ENCODE assay signal across 26 cellular contexts in the genomic region with DNA sequence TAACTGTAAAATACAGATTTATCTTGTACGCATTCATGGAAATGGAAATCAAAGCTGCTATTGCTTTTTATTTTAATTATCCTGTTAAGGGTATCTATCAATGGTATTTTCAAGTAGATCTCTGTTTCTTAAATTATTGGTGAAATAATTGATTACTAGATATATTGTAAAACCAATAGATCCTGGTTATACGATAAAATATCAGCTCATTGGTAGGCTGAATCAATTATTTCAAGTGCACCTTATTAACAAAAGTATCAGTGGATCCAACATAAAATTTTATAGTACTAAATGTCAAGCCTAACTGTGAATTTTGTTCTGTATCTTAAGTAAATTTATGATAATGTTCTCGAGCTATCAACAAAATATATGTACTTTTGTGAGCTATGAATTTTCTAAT.
"Had no signal": no experiment of that assay in that cellular context is flagged by ENCODE, and none has a peak within 500 bp of the region (broad histone marks: within the 10 kb centered on the region; RNA-seq: fewer than 3 reads in every experiment).

No MANE protein-coding gene starts in this region.

- H3K36me3 ChIP-seq: colonic mucosa, gastrocnemius medialis had no signal

- H3K4me1 Mint-ChIP-seq: endodermal cell, memory B cell had no signal

- H3K27ac Mint-ChIP-seq: dendritic cell treated with granulocyte-macrophage colony-stimulating factor and Interleukin-4, amounts not matched to agents 40 ng/mL and 50 ng/mL, for 4 days; effector memory CD8-positive, alpha-beta T cell; endodermal cell; memory B cell; naive thymus-derived CD4-positive, alpha-beta T cell had no signal

- H3K9me3 Mint-ChIP-seq: dendritic cell treated with granulocyte-macrophage colony-stimulating factor and Interleukin-4, amounts not matched to agents 40 ng/mL and 50 ng/mL, for 4 days; effector memory CD8-positive, alpha-beta T cell; endodermal cell; memory B cell; naive thymus-derived CD4-positive, alpha-beta T cell had no signal

- DNase-seq: colonic mucosa; cortex of kidney; effector CD8-positive, alpha-beta T cell; effector memory CD8-positive, alpha-beta T cell; endodermal cell; erythroblast; esophagus squamous epithelium; foreskin fibroblast; foreskin melanocyte; gastrocnemius medialis; glutamatergic neuron; head of caudate nucleus; heart right ventricle; hippocampal formation; left cardiac atrium; left lung; left ventricle myocardium superior; lower lobe of right lung; mesendoderm; midbrain; naive thymus-derived CD4-positive, alpha-beta T cell had no signal

- H3K27me3 ChIP-seq: colonic mucosa, esophagus squamous epithelium, gastrocnemius medialis, heart right ventricle, left lung had no signal

- H3K9me3 ChIP-seq: colonic mucosa, esophagus squamous epithelium, gastrocnemius medialis, heart right ventricle, left lung, lower lobe of right lung had no signal

- FAIRE-seq: keratinocyte had no signal

- H3K4me3 ChIP-seq: colonic mucosa, esophagus squamous epithelium, gastrocnemius medialis, heart right ventricle, left lung, lower lobe of right lung had no signal

- H3K27ac ChIP-seq: colonic mucosa, epithelial cell of prostate, esophagus squamous epithelium, gastrocnemius medialis, heart right ventricle, left lung, lower lobe of right lung had no signal

- H3K27me3 Mint-ChIP-seq: dendritic cell treated with granulocyte-macrophage colony-stimulating factor and Interleukin-4, amounts not matched to agents 40 ng/mL and 50 ng/mL, for 4 days; effector memory CD8-positive, alpha-beta T cell; memory B cell; naive thymus-derived CD4-positive, alpha-beta T cell had no signal

- H3K4me3 Mint-ChIP-seq: dendritic cell treated with granulocyte-macrophage colony-stimulating factor and Interleukin-4, amounts not matched to agents 40 ng/mL and 50 ng/mL, for 4 days; effector memory CD8-positive, alpha-beta T cell; endodermal cell; memory B cell; naive thymus-derived CD4-positive, alpha-beta T cell had no signal

- H3K4me1 ChIP-seq: colonic mucosa, esophagus squamous epithelium, gastrocnemius medialis had no signal

- ATAC-seq: effector memory CD8-positive, alpha-beta T cell; esophagus mucosa; gastrocnemius medialis; heart right ventricle; left cardiac atrium; left lung; left ventricle myocardium superior; lower lobe of right lung; naive thymus-derived CD4-positive, alpha-beta T cell had no signal
